Comparison of ENCODE assay signal across 24 cellular contexts in genomic region chr6:127946388-127946787, GRCh38. TPM values are rescaled to one million over a fixed set of nuclear protein-coding genes. Genes with fewer than 3 reads are reported as not detected.
DNase-seq lines count a peak whose midpoint lies in the region; ATAC-seq and TF ChIP-seq lines count a peak whose summit lies in the region.
"Had no signal": no experiment of that assay in that cellular context is flagged by ENCODE, and none has a peak within 500 bp of the region (broad histone marks: within the 10 kb centered on the region; RNA-seq: fewer than 3 reads in every experiment).

No MANE protein-coding gene starts in this region.

- no peak overlapping the region for H3K4me3 Mint-ChIP-seq in activated naive CD8-positive, alpha-beta T cell
- H3K4me3 Mint-ChIP-seq: CD4-positive, alpha-beta memory T cell had no signal

- H3K27me3 Mint-ChIP-seq in activated naive CD8-positive, alpha-beta T cell, result no peaks in the 10 kb centered on the region
- H3K27me3 Mint-ChIP-seq: CD4-positive, alpha-beta memory T cell had no signal

- H3K4me1 Mint-ChIP-seq in activated naive CD8-positive, alpha-beta T cell (ENCODE audit: low read depth), result peaks cover 76% of the 10 kb centered on the region

- no peak overlapping the region for H3K27ac Mint-ChIP-seq in activated naive CD4-positive, alpha-beta T cell treated with anti-CD3 and anti-CD28 coated beads, Interleukin-2, amount 50 U/mL, for 72 hours
- peak overlapping the region; percentile 68 for H3K27ac Mint-ChIP-seq in activated naive CD8-positive, alpha-beta T cell

- H3K4me3 ChIP-seq in Peyer's patch, result no peak overlapping the region
- H3K4me3 ChIP-seq: BLaER1 treated with 17β-estradiol and CSF1 and Interleukin-3, amounts not matched to agents 10 nM and 100 nM; SJSA1 had no signal

- H3K9me3 Mint-ChIP-seq in activated naive CD4-positive, alpha-beta T cell treated with anti-CD3 and anti-CD28 coated beads, Interleukin-2, amount 50 U/mL, for 72 hours, result peaks cover 13 to 17% of the 10 kb centered on the region in 2 donors
- peaks cover 11% of the 10 kb centered on the region for H3K9me3 Mint-ChIP-seq in activated naive CD8-positive, alpha-beta T cell (ENCODE audit: low read depth)

- no peaks in the 10 kb centered on the region for H3K4me1 ChIP-seq in Peyer's patch
- H3K4me1 ChIP-seq: Caco-2, SJSA1 had no signal

- TF ChIP-seq POLR2A in Peyer's patch (IDR thresholded peaks at IDR 0.05), result no peak

- H3K36me3 ChIP-seq in Peyer's patch, result no peaks in the 10 kb centered on the region
- H3K36me3 ChIP-seq: BLaER1 treated with 17β-estradiol and CSF1 and Interleukin-3, amounts not matched to agents 10 nM and 100 nM; SJSA1 had no signal

- no peak for DNase-seq in activated naive CD4-positive, alpha-beta T cell treated with anti-CD3 and anti-CD28 coated beads, Interleukin-2, amount 50 U/mL, for 72 hours (ENCODE audit: low spot score in 2 of 2)
- DNase-seq in activated naive CD4-positive, alpha-beta T cell treated with Interleukin-2 at 50 U/mL for 16 hours, result no peak
- DNase-seq in HT1080 (ENCODE audit: low read depth) (peak; percentile 11), renal cortical epithelial cell (ENCODE audit: low read depth) (peak; percentile 23), Peyer's patch (no peak)
- no peak for DNase-seq in activated CD4-positive, alpha-beta T cell treated with anti-CD3 and anti-CD28 coated beads for 4 hours
- DNase-seq: Caco-2; CD4-positive, alpha-beta memory T cell; Karpas-422; NCI-H1694; NCI-H2081; NCI-H2171; NCI-H345; NCI-H524; NCI-H82 had no signal

- H3K36me3 Mint-ChIP-seq in activated naive CD4-positive, alpha-beta T cell treated with anti-CD3 and anti-CD28 coated beads, Interleukin-2, amount 50 U/mL, for 72 hours, result peaks cover 7 to 52% of the 10 kb centered on the region in 2 donors
- H3K36me3 Mint-ChIP-seq in activated naive CD8-positive, alpha-beta T cell, result peaks cover 12% of the 10 kb centered on the region
- H3K36me3 Mint-ChIP-seq: CD4-positive, alpha-beta memory T cell had no signal

- peak; percentile 11 to 43 for ATAC-seq in activated naive CD4-positive, alpha-beta T cell treated with anti-CD3 and anti-CD28 coated beads, Interleukin-2, amount 50 U/mL, for 72 hours
- ATAC-seq: HCT116, Right ventricle myocardium inferior had no signal

- no peak for TF ChIP-seq CTCF in Peyer's patch (IDR thresholded peaks at IDR 0.05)

- H3K9me3 ChIP-seq in Peyer's patch, result no peaks in the 10 kb centered on the region
- H3K9me3 ChIP-seq: Caco-2 had no signal

- H3K27me3 ChIP-seq in Peyer's patch, result no peaks in the 10 kb centered on the region
- H3K27me3 ChIP-seq: BLaER1 treated with 17β-estradiol and CSF1 and Interleukin-3, amounts not matched to agents 10 nM and 100 nM; SJSA1 had no signal

- no peak overlapping the region for H3K27ac ChIP-seq in Peyer's patch
- H3K27ac ChIP-seq: BLaER1 treated with 17β-estradiol and CSF1 and Interleukin-3, amounts not matched to agents 10 nM and 100 nM; SJSA1 had no signal

RNA-seq across cellular contexts. Expression of gene THEMIS, which starts 45.5 kb away (rescaled TPM):
- 10 to 100 TPM; 11.0 to 50.8 TPM for total RNA-seq in activated naive CD4-positive, alpha-beta T cell treated with anti-CD3 and anti-CD28 coated beads, Interleukin-2, amount 50 U/mL, for 72 hours
- not detected in 2 replicates for total RNA-seq in HT1080 (2014; rRNA removed; shearing (Covaris generic))
- polyA plus RNA-seq in HT1080 (2015; cell fraction: cytosol; rRNA removed), result not detected in 2 replicates
- polyA plus RNA-seq in HT1080 (2015; cell fraction: nucleus; rRNA removed), result not detected in 2 replicates
- total RNA-seq in renal cortical epithelial cell (not detected in 2 replicates), Peyer's patch (1 to 10 TPM; 3.8 to 9.1 (median 6.0) TPM)
- total RNA-seq: Caco-2, Daoy, H1, MCF 10A, OCI-LY7, SJSA1 had no signal
- polyA plus RNA-seq: H1 had no signal

Comparison
In these comparisons a context has a peak if more than half of its experiments do, and no peak if none do; other contexts are left out.
1. DNase-seq: peak in HT1080 (single experiment) and renal cortical epithelial cell (single experiment); none in activated naive CD4-positive, alpha-beta T cell treated with anti-CD3 and anti-CD28 coated beads, Interleukin-2, amount 50 U/mL, for 72 hours (0 of 2), activated naive CD4-positive, alpha-beta T cell treated with Interleukin-2 at 50 U/mL for 16 hours (single experiment), Peyer's patch (0 of 3) and activated CD4-positive, alpha-beta T cell treated with anti-CD3 and anti-CD28 coated beads for 4 hours (0 of 2).